In the genomic region with DNA sequence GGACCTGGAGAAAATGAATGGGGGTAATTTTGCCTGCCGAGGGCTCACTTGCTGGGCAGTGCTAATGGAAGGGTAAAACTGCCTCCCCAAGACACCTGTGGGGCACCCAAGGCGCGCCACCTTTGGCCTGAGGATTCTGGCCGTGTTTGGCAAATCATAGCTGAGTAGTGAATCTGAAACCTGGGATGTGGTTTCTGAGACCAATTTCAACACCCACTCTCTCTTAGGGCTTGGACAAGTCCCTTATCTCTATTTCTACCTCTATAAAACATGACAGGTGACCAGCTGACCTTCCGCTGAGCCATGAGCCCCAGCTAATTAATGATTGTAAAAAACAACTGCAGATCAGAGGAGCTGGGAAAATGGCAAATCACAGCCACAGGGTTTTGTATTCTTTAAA, we compare ENCODE assay signal across 9 cellular contexts. TPM values are rescaled to one million over a fixed set of nuclear protein-coding genes. Genes with fewer than 3 reads are reported as not detected.
A peak's percentile ranks its signal among the peaks of the same experiment; 100 is the strongest.
DNase-seq lines count a peak whose midpoint lies in the region; ATAC-seq and TF ChIP-seq lines count a peak whose summit lies in the region.
"Had no signal": no experiment of that assay in that cellular context is flagged by ENCODE, and none has a peak within 500 bp of the region (broad histone marks: within the 10 kb centered on the region; RNA-seq: fewer than 3 reads in every experiment).

No MANE protein-coding gene starts in this region.

- TF ChIP-seq CTCF in HFF-Myc (IDR thresholded peaks at IDR 0.05; ENCODE audit: low read depth, low read length, missing control alignments) (no peak), smooth muscle cell (IDR thresholded peaks at IDR 0.05; ENCODE audit: borderline replicate concordance, insufficient read depth, poor library complexity, severe bottlenecking) (no peak)

- peak overlapping the region; percentile 81 for H3K4me3 ChIP-seq in HFF-Myc (replicated peaks; ENCODE audit: low read depth, low read length)
- peak overlapping the region; percentile 72 for H3K4me3 ChIP-seq in adipocyte (ENCODE audit: low read length)
- H3K4me3 ChIP-seq in iPS-18a (ENCODE audit: low read length): peak overlapping the region; percentile 73
- H3K4me3 ChIP-seq in smooth muscle cell: peak overlapping the region; percentile 80

- H3K4me1 ChIP-seq in adipocyte (ENCODE audit: control insufficient read depth, insufficient read depth, low read length) (peaks cover 30% of the 10 kb centered on the region), iPS-18a (ENCODE audit: control insufficient read depth, low read depth, low read length) (peaks cover 13% of the 10 kb centered on the region), smooth muscle cell (ENCODE audit: low read depth) (peaks cover 10% of the 10 kb centered on the region)

- H3K9me3 ChIP-seq in adipocyte (ENCODE audit: control insufficient read depth, low read length) (no peaks in the 10 kb centered on the region), iPS-18a (ENCODE audit: control insufficient read depth, low read depth, low read length) (no peaks in the 10 kb centered on the region), smooth muscle cell (replicated peaks; ENCODE audit: low read depth) (no peaks in the 10 kb centered on the region)

- H3K27ac Mint-ChIP-seq in activated T-helper 1 cell treated with anti-CD3 and anti-CD28 coated beads, Interleukin-12 subunit alpha, Interleukin-12 subunit beta, Interleukin-2, Interleukin-4 antibody, amounts not matched to agents 30 ng/mL and 10 ng/mL and 1 ng/mL, durations not matched to agents 14 hours and 24 hours and 36 hours: no peak overlapping the region

- peaks cover 3% of the 10 kb centered on the region for H3K36me3 Mint-ChIP-seq in activated T-helper 1 cell treated with anti-CD3 and anti-CD28 coated beads, Interleukin-12 subunit alpha, Interleukin-12 subunit beta, Interleukin-2, Interleukin-4 antibody, amounts not matched to agents 30 ng/mL and 10 ng/mL and 1 ng/mL, durations not matched to agents 14 hours and 24 hours and 36 hours (ENCODE audit: low read depth)

- no peaks in the 10 kb centered on the region for H3K36me3 ChIP-seq in adipocyte (ENCODE audit: control insufficient read depth, insufficient read depth, low read length, severe bottlenecking)
- no peaks in the 10 kb centered on the region for H3K36me3 ChIP-seq in iPS-18a (ENCODE audit: control insufficient read depth, low read depth, low read length)
- no peaks in the 10 kb centered on the region for H3K36me3 ChIP-seq in smooth muscle cell (ENCODE audit: low read depth)

- H3K4me2 ChIP-seq in smooth muscle cell: peak overlapping the region; percentile 95

- H3K9me3 Mint-ChIP-seq in activated T-helper 1 cell treated with anti-CD3 and anti-CD28 coated beads, Interleukin-12 subunit alpha, Interleukin-12 subunit beta, Interleukin-2, Interleukin-4 antibody, amounts not matched to agents 30 ng/mL and 10 ng/mL and 1 ng/mL, durations not matched to agents 14 hours and 24 hours and 36 hours: no peaks in the 10 kb centered on the region

- H4K20me1 ChIP-seq in smooth muscle cell (ENCODE audit: low read depth): no peaks in the 10 kb centered on the region

- 26% methylated on average over 5 of the region's 5 CpGs for WGBS in smooth muscle cell (ENCODE audit: low lambda C conversion rate)

- peak overlapping the region; percentile 28 for H2AFZ ChIP-seq in smooth muscle cell (ENCODE audit: low read depth)

- H3K27me3 Mint-ChIP-seq in activated T-helper 1 cell treated with anti-CD3 and anti-CD28 coated beads, Interleukin-12 subunit alpha, Interleukin-12 subunit beta, Interleukin-2, Interleukin-4 antibody, amounts not matched to agents 30 ng/mL and 10 ng/mL and 1 ng/mL, durations not matched to agents 14 hours and 24 hours and 36 hours (ENCODE audit: insufficient read depth): peaks cover 46% of the 10 kb centered on the region

- H3K4me1 Mint-ChIP-seq in activated T-helper 1 cell treated with anti-CD3 and anti-CD28 coated beads, Interleukin-12 subunit alpha, Interleukin-12 subunit beta, Interleukin-2, Interleukin-4 antibody, amounts not matched to agents 30 ng/mL and 10 ng/mL and 1 ng/mL, durations not matched to agents 14 hours and 24 hours and 36 hours (ENCODE audit: low read depth): no peaks in the 10 kb centered on the region

- no peak overlapping the region for H3K4me3 Mint-ChIP-seq in activated T-helper 1 cell treated with anti-CD3 and anti-CD28 coated beads, Interleukin-12 subunit alpha, Interleukin-12 subunit beta, Interleukin-2, Interleukin-4 antibody, amounts not matched to agents 30 ng/mL and 10 ng/mL and 1 ng/mL, durations not matched to agents 14 hours and 24 hours and 36 hours

- intact Hi-C loops in activated T-helper 1 cell treated with anti-CD3 and anti-CD28 coated beads, Interleukin-12 subunit alpha, Interleukin-12 subunit beta, Interleukin-2, Interleukin-4 antibody, amounts not matched to agents 30 ng/mL and 10 ng/mL and 1 ng/mL, durations not matched to agents 14 hours and 24 hours and 36 hours (cut with micrococcal nuclease): loop anchor here (2.0 kb wide), 1 partner anchor 71 kb away; no protein-coding TSS in a partner anchor

- H3F3A ChIP-seq in smooth muscle cell (ENCODE audit: low read depth): peaks cover 16% of the 10 kb centered on the region

- H3K27me3 ChIP-seq in adipocyte (replicated peaks; ENCODE audit: control insufficient read depth, insufficient read depth, low read length) (no peaks in the 10 kb centered on the region), iPS-18a (ENCODE audit: control insufficient read depth, insufficient read depth, low read length) (peaks cover 31% of the 10 kb centered on the region), smooth muscle cell (ENCODE audit: low read depth) (no peaks in the 10 kb centered on the region)

- H3K27ac ChIP-seq in iPS-18a (ENCODE audit: low read length) (no peak overlapping the region), smooth muscle cell (ENCODE audit: low read depth) (no peak overlapping the region)

- DNase-seq in HFF-Myc (ENCODE audit: extremely low read depth, low read depth) (no peak), adipocyte (ENCODE audit: low read depth) (no peak), smooth muscle cell (lab: John Stamatoyannopoulos, UW; ENCODE audit: unreplicated experiment) (no peak), mesenteric fat pad (ENCODE audit: low spot score) (no peak)
- no peak for DNase-seq in activated T-helper 1 cell treated with anti-CD3 and anti-CD28 coated beads, Interleukin-12 subunit alpha, Interleukin-12 subunit beta, Interleukin-2, Interleukin-4 antibody, amounts not matched to agents 30 ng/mL and 10 ng/mL and 1 ng/mL, durations not matched to agents 14 hours and 24 hours and 36 hours (ENCODE audit: low spot score)
- DNase-seq: SIG-M5 had no signal

- ATAC-seq in HG03565 (IDR thresholded peaks at IDR 0.05; ENCODE audit: unreplicated experiment) (no peak), HG03175 (IDR thresholded peaks at IDR 0.05; ENCODE audit: unreplicated experiment) (no peak)

- H3K9ac ChIP-seq in adipocyte (ENCODE audit: low read length): no peak overlapping the region
- peak overlapping the region; percentile 73 for H3K9ac ChIP-seq in iPS-18a (ENCODE audit: low read length)
- no peak overlapping the region for H3K9ac ChIP-seq in smooth muscle cell (ENCODE audit: low read depth)

- peaks cover 9% of the 10 kb centered on the region for H3K79me2 ChIP-seq in smooth muscle cell (ENCODE audit: low read depth)

RNA-seq across cellular contexts. Expression of gene PACSIN3, which starts 1.5 kb away (rescaled TPM):
- total RNA-seq in smooth muscle cell (24.8 and 27.3 TPM in 2 replicates), mesenteric fat pad (14.9 TPM)
- 55.7 and 85.9 TPM in 2 replicates for polyA plus RNA-seq in smooth muscle cell
- 14.5 and 17.0 TPM in 2 replicates for total RNA-seq in activated T-helper 1 cell treated with anti-CD3 and anti-CD28 coated beads, Interleukin-12 subunit alpha, Interleukin-12 subunit beta, Interleukin-2, Interleukin-4 antibody, amounts not matched to agents 30 ng/mL and 10 ng/mL and 1 ng/mL, durations not matched to agents 14 hours and 24 hours and 36 hours

RNA-seq across cellular contexts. Expression of gene ARFGAP2, which starts 11.0 kb away (rescaled TPM):
- total RNA-seq in smooth muscle cell: 71.9 and 76.5 TPM in 2 replicates
- 58.6 and 70.1 TPM in 2 replicates for polyA plus RNA-seq in smooth muscle cell
- total RNA-seq in activated T-helper 1 cell treated with anti-CD3 and anti-CD28 coated beads, Interleukin-12 subunit alpha, Interleukin-12 subunit beta, Interleukin-2, Interleukin-4 antibody, amounts not matched to agents 30 ng/mL and 10 ng/mL and 1 ng/mL, durations not matched to agents 14 hours and 24 hours and 36 hours: 111 and 116 TPM in 2 replicates
- 57.0 TPM for total RNA-seq in mesenteric fat pad

RNA-seq across cellular contexts. Expression of gene DDB2, which starts 27.1 kb away (rescaled TPM):
- 60.1 and 64.4 TPM in 2 replicates for total RNA-seq in smooth muscle cell
- polyA plus RNA-seq in smooth muscle cell: 96.0 and 104 TPM in 2 replicates
- 134 and 142 TPM in 2 replicates for total RNA-seq in activated T-helper 1 cell treated with anti-CD3 and anti-CD28 coated beads, Interleukin-12 subunit alpha, Interleukin-12 subunit beta, Interleukin-2, Interleukin-4 antibody, amounts not matched to agents 30 ng/mL and 10 ng/mL and 1 ng/mL, durations not matched to agents 14 hours and 24 hours and 36 hours
- 21.0 TPM for total RNA-seq in mesenteric fat pad
